Comparison of ENCODE assay signal across 20 cellular contexts in the genomic region with DNA sequence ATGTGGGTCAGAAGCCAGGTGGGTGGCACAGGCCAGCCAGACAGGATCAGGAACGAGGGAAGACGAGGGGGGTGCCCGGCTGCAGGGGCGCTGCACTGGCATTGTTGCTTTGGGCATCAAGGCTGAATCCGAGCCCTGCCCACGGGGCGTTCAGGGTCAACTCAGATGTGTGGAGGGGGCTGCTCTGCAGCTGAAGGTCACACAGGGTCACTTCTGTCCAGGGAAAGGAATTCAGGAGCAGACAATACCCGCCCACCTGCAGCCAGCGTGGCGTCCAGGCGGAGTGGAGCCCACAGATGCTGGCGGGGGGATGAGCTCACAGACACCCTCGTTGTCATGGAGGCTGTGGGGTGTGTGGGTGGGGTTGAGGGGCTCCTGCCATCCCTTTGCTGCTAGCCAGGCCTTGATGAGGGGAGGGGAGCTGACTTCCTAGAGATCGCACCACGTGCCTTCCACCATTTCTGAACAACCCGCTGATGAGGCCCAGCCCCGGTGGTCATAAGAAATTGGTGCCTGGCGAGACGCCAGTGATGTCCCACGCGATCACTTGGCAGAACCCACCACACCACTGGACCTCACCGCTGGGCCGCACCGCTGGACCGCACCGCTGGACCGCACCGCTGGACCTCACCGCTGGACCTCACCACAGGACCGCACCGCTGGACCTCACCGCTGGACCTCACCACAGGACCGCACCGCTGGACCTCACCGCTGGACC.
"Had no signal": no experiment of that assay in that cellular context is flagged by ENCODE, and none has a peak within 500 bp of the region (broad histone marks: within the 10 kb centered on the region; RNA-seq: fewer than 3 reads in every experiment).

No MANE protein-coding gene starts in this region.

- DNase-seq: cerebellar nuclear complex; colonic mucosa; dermis blood vessel endothelial cell; foreskin keratinocyte; left colon; left ventricle myocardium superior; mesendoderm; naive B cell; stimulated activated CD4-positive, alpha-beta T cell treated with anti-CD3 and anti-CD28 coated beads, Interleukin-15, amount 100 ng/mL, for 24 hours; stimulated activated CD4-positive, alpha-beta T cell treated with anti-CD3 and anti-CD28 coated beads, Interleukin-1b, Interleukin-23, amount 100 ng/mL, for 48 hours; stimulated activated CD4-positive, alpha-beta T cell treated with anti-CD3 and anti-CD28 coated beads, Interleukin-4, amount 100 ng/mL, for 24 hours; stomach; substantia nigra; transverse colon had no signal

- ATAC-seq: foreskin keratinocyte; left colon; left ventricle myocardium superior; stimulated activated memory B cell treated with anti-CD40 and anti-IgM and Interleukin-4, amounts not matched to agents 10 μg/mL and 1 μg/mL and 100 μg/mL, for 72 hours had no signal

- H3K4me3 Mint-ChIP-seq: naive B cell; nephron; stimulated activated memory B cell treated with anti-CD40 and anti-IgM and Interleukin-4, amounts not matched to agents 10 μg/mL and 1 μg/mL and 100 μg/mL, for 72 hours had no signal

- H3K36me3 Mint-ChIP-seq: naive B cell; stimulated activated memory B cell treated with anti-CD40 and anti-IgM and Interleukin-4, amounts not matched to agents 10 μg/mL and 1 μg/mL and 100 μg/mL, for 72 hours had no signal

- H3K9me3 ChIP-seq: colonic mucosa, neutrophil, right atrium auricular region, stomach, thoracic aorta, transverse colon had no signal

- H3K4me1 Mint-ChIP-seq: stimulated activated memory B cell treated with anti-CD40 and anti-IgM and Interleukin-4, amounts not matched to agents 10 μg/mL and 1 μg/mL and 100 μg/mL, for 72 hours had no signal

- H3K27ac ChIP-seq: colonic mucosa, foreskin keratinocyte, hepatocyte, neutrophil, right atrium auricular region, stomach, thoracic aorta, transverse colon had no signal

- H3K9me3 Mint-ChIP-seq: stimulated activated memory B cell treated with anti-CD40 and anti-IgM and Interleukin-4, amounts not matched to agents 10 μg/mL and 1 μg/mL and 100 μg/mL, for 72 hours had no signal

- H3K36me3 ChIP-seq: colonic mucosa, neutrophil, right atrium auricular region, stomach, thoracic aorta, transverse colon had no signal

- H3K4me3 ChIP-seq: colonic mucosa, hepatocyte, right atrium auricular region, stomach, thoracic aorta, transverse colon had no signal

- H3K4me1 ChIP-seq: colonic mucosa, foreskin keratinocyte, right atrium auricular region, stomach, transverse colon had no signal

- H3K27ac Mint-ChIP-seq: naive B cell; nephron; stimulated activated memory B cell treated with anti-CD40 and anti-IgM and Interleukin-4, amounts not matched to agents 10 μg/mL and 1 μg/mL and 100 μg/mL, for 72 hours had no signal
